ENCODE assay signal across 13 cellular contexts in the genomic region with DNA sequence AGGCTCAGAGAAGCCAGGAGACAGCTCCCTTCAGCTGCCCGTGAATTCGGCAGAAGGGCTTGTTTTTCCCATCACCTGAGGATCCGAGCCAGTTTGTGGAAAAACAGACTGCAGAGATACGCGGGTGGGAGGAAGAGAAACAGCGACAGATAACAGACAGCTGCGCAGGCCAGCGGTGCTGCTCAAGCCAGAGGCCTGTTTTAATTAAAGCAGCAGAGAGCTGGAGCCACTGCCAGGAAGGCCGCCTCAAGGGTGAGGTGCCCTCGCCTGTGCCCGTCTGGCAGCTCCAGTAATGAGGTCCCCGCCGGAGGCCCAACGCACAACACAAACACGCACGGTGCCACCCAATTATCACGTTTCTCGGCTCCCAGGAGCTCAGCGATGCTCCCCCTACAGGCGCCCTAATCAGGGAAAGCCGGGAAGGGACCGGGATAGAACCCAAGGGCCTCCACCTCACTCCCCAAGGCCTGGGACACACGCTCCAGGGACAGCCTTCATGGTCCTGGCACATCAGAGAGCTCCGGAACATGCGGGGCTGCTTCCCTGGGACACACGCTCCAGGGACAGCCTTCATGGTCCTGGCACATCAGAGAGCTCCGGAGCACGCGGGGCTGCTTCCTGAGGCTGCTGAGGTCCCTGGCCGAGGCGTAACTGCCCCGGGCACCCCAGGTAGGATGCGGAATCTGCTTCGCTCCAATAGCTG.
A peak's percentile ranks its signal among the peaks of the same experiment; 100 is the strongest.
DNase-seq lines count a peak whose midpoint lies in the region; ATAC-seq and TF ChIP-seq lines count a peak whose summit lies in the region.
"Had no signal": no experiment of that assay in that cellular context is flagged by ENCODE, and none has a peak within 500 bp of the region (broad histone marks: within the 10 kb centered on the region; RNA-seq: fewer than 3 reads in every experiment).

No MANE protein-coding gene starts in this region.

- H3K27me3 Mint-ChIP-seq in endodermal cell (ENCODE audit: insufficient read depth): no peaks in the 10 kb centered on the region
- H3K27me3 Mint-ChIP-seq: naive thymus-derived CD4-positive, alpha-beta T cell had no signal

- TF ChIP-seq POLR2A in stomach (IDR thresholded peaks at IDR 0.05): no peak

- H3K4me1 Mint-ChIP-seq in endodermal cell: no peaks in the 10 kb centered on the region

- H3K27me3 ChIP-seq in HUES64 (ENCODE audit: insufficient read depth, low read length): no peaks in the 10 kb centered on the region
- H3K27me3 ChIP-seq in endodermal cell (ENCODE audit: control insufficient read depth, insufficient read depth, low read length, poor library complexity, severe bottlenecking): no peaks in the 10 kb centered on the region
- H3K27me3 ChIP-seq in stomach: no peaks in the 10 kb centered on the region

- TF ChIP-seq CTCF in endodermal cell (conservative IDR thresholded peaks at IDR 0.05): peak; percentile 68
- TF ChIP-seq CTCF in stomach (IDR thresholded peaks at IDR 0.05): no peak

- intact Hi-C loops in stomach (cut with DNase I; ENCODE audit: low total_unique reads): no loop called here

- H3K4me1 ChIP-seq in HUES64 (ENCODE audit: insufficient read depth, low read length) (peaks cover 4% of the 10 kb centered on the region; the same call in 1 of the 2 replicates), endodermal cell (ENCODE audit: control insufficient read depth, insufficient read depth, low read length) (no peaks in the 10 kb centered on the region), stomach (peaks cover 0 to 51% (median 30%) of the 10 kb centered on the region in 4 donors)

- peaks cover 9% of the 10 kb centered on the region for H3K9me3 Mint-ChIP-seq in endodermal cell

- H3K9ac ChIP-seq in HUES64 (ENCODE audit: low read depth, low read length): no peak overlapping the region
- no peak overlapping the region for H3K9ac ChIP-seq in endodermal cell (ENCODE audit: extremely low read depth, low read length, poor library complexity, severe bottlenecking)

- H3K27ac Mint-ChIP-seq in endodermal cell: peak overlapping the region; percentile 61

- DNase-seq in endodermal cell (peak; percentile 81), left lobe of liver (ENCODE audit: low spot score) (no peak), stomach (no peak), NCI-H2107 (lab: John Stamatoyannopoulos, UW) (no peak), NCI-H226 (no peak), HuH-7.5 (ENCODE audit: low spot score) (no peak)
- DNase-seq: activated effector memory CD4-positive, alpha-beta T cell treated with anti-CD3 and anti-CD28 coated beads, Interleukin-2, amount 50 U/mL, for 16 hours; Kasumi-1; naive thymus-derived CD4-positive, alpha-beta T cell; NCI-H82 had no signal

- H3K36me3 Mint-ChIP-seq in endodermal cell (ENCODE audit: low read depth): peaks cover 10% of the 10 kb centered on the region

- peak overlapping the region; percentile 88; the same call in 1 of the 2 replicates for H3K27ac ChIP-seq in HUES64 (ENCODE audit: low read depth, low read length)
- no peak overlapping the region for H3K27ac ChIP-seq in endodermal cell (ENCODE audit: low read depth, low read length)
- peak overlapping the region in 4 of 5 donors; percentile 55 to 83 (median 58) for H3K27ac ChIP-seq in stomach
- H3K27ac ChIP-seq: epithelial cell of prostate had no signal

- peaks cover 14% of the 10 kb centered on the region for H3K36me3 ChIP-seq in HUES64 (ENCODE audit: insufficient read depth, low read length)
- no peaks in the 10 kb centered on the region for H3K36me3 ChIP-seq in endodermal cell (ENCODE audit: control insufficient read depth, insufficient read depth, low read length)
- H3K36me3 ChIP-seq in stomach: no peaks in the 10 kb centered on the region

- H3K4me3 Mint-ChIP-seq in endodermal cell: no peak overlapping the region
- H3K4me3 Mint-ChIP-seq: naive thymus-derived CD4-positive, alpha-beta T cell had no signal

- ATAC-seq in left lobe of liver (peak; percentile 25), HG03045 (IDR thresholded peaks at IDR 0.05; ENCODE audit: unreplicated experiment) (no peak)
- ATAC-seq: naive thymus-derived CD4-positive, alpha-beta T cell had no signal

- no peak for TF ChIP-seq EP300 in stomach (IDR thresholded peaks at IDR 0.05)

- H3K9me3 ChIP-seq in HUES64 (ENCODE audit: insufficient read depth, low read depth, low read length) (no peaks in the 10 kb centered on the region), endodermal cell (ENCODE audit: control insufficient read depth, low read length) (no peaks in the 10 kb centered on the region), stomach (no peaks in the 10 kb centered on the region)

- 63% methylated on average over 34 of the region's 34 CpGs for WGBS in HUES64
- WGBS in endodermal cell (ENCODE audit: insufficient coverage in 1 of 2, insufficient read length in 1 of 2), 2 experiments: 79 to 81% methylated on average over 31 to 34 of the region's 34 CpGs
- WGBS in stomach, 5 donors: 65 to 84% (median 79%) methylated on average over 23 to 34 of the region's 34 CpGs

- H3K4me3 ChIP-seq in HUES64 (ENCODE audit: low read length): no peak overlapping the region
- no peak overlapping the region for H3K4me3 ChIP-seq in endodermal cell (ENCODE audit: low read length)
- H3K4me3 ChIP-seq in stomach: no peak overlapping the region
